ENCODE assay signal across 1 cellular context in the genomic region with DNA sequence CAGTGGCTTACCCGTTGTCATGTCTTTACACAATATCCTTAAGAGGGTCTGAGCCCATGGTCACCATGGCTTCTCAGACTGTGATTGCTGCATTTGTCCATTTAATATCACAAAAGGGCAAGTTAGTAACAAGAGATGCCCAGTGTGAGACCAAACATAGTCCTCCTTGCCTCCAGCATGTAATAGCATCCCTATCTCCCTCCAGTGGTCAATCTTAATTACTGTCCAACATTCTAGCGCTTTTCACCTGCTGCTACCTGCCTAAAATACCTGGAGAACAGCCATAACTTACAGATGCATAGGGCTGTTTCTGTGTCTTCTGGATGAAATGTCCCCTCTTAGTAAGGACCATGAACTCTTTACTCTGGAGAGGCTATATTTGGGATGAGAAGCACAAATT.
TF ChIP-seq lines count a peak whose summit lies in the region.

No MANE protein-coding gene starts in this region.

TF ChIP-seq in liver, 16 proteins besides CTCF, POLR2A, EP300 and RAD21:
- TF ChIP-seq, protein P1, sequence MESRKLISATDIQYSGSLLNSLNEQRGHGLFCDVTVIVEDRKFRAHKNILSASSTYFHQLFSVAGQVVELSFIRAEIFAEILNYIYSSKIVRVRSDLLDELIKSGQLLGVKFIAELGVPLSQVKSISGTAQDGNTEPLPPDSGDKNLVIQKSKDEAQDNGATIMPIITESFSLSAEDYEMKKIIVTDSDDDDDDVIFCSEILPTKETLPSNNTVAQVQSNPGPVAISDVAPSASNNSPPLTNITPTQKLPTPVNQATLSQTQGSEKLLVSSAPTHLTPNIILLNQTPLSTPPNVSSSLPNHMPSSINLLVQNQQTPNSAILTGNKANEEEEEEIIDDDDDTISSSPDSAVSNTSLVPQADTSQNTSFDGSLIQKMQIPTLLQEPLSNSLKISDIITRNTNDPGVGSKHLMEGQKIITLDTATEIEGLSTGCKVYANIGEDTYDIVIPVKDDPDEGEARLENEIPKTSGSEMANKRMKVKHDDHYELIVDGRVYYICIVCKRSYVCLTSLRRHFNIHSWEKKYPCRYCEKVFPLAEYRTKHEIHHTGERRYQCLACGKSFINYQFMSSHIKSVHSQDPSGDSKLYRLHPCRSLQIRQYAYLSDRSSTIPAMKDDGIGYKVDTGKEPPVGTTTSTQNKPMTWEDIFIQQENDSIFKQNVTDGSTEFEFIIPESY (IDR thresholded peaks at IDR 0.05), result no peak
- no peak for TF ChIP-seq EGR1 (IDR thresholded peaks at IDR 0.05; ENCODE audit: low read depth in 2 of 2)
